28 cellular contexts compared by ENCODE assay signal in the genomic region with DNA sequence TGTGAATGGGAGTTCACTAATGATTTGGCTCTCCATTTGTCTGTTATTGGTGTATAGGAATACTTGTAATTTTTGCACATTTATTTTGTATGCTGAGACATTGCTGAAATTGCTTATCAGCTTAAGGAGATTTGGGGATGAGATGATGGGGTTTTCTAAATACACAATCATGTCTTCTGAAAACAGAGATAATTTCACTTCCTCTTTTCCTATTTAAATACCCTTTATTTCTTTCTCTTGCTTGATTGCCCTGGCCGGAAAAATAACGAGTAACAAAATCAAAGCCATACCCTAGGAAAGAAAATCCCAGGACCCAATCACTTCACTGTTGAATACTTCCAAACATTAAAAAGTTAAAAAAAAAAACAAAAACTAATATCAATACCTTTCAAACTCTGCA.
"Had no signal": no experiment of that assay in that cellular context is flagged by ENCODE, and none has a peak within 500 bp of the region (broad histone marks: within the 10 kb centered on the region; RNA-seq: fewer than 3 reads in every experiment).

No MANE protein-coding gene starts in this region.

- H3K4me3 Mint-ChIP-seq: IgD-negative memory B cell; T-cell; T-helper 1 cell treated with Interleukin-12 subunit alpha and Interleukin-12 subunit beta and Interleukin-4 antibody, amounts not matched to agents 30 μg/mL and 1 μg/mL, for 36 hours had no signal

- H3K27ac ChIP-seq: HL-60, KMS-11, RWPE1 had no signal

- H3K27ac Mint-ChIP-seq: T-cell; T-helper 1 cell treated with Interleukin-12 subunit alpha and Interleukin-12 subunit beta and Interleukin-4 antibody, amounts not matched to agents 30 μg/mL and 1 μg/mL, for 36 hours had no signal

- H3K9me3 Mint-ChIP-seq: T-helper 1 cell treated with Interleukin-12 subunit alpha and Interleukin-12 subunit beta and Interleukin-4 antibody, amounts not matched to agents 30 μg/mL and 1 μg/mL, for 36 hours had no signal

- H3K9me2 ChIP-seq: SK-N-SH had no signal

- ATAC-seq: K562, Panc1, PC-3, T-cell had no signal

- H3K9me3 ChIP-seq: SK-N-SH had no signal

- H3K4me3 ChIP-seq: K562 had no signal

- H3K27me3 Mint-ChIP-seq: IgD-negative memory B cell, T-cell had no signal

- H3K4me2 ChIP-seq: KMS-11, SK-N-SH had no signal

- DNase-seq: Kasumi-1, MM.1S, NCI-H1092, NCI-H1105 treated with DMSO at 0.1 percent for 48 hours, NCI-H1417 treated with DMSO at 0.1 percent for 48 hours, NCI-H146, NCI-H1694 treated with DMSO at 0.1 percent for 48 hours, NCI-H1930, NCI-H2081, NCI-H2107, NCI-H2227 treated with DMSO at 0.1 percent for 48 hours, NCI-H446, NCI-H510A, NCI-H524 treated with DMSO at 0.1 percent for 48 hours, NCI-H69, NCI-H774, PC-3, SHP77, SK-N-SH, SW 1271, T-cell had no signal

- H3K4me1 Mint-ChIP-seq: T-cell had no signal

- H3K36me3 Mint-ChIP-seq: IgD-negative memory B cell, T-cell had no signal
